Comparison of ENCODE assay signal across 12 cellular contexts in the genomic region with DNA sequence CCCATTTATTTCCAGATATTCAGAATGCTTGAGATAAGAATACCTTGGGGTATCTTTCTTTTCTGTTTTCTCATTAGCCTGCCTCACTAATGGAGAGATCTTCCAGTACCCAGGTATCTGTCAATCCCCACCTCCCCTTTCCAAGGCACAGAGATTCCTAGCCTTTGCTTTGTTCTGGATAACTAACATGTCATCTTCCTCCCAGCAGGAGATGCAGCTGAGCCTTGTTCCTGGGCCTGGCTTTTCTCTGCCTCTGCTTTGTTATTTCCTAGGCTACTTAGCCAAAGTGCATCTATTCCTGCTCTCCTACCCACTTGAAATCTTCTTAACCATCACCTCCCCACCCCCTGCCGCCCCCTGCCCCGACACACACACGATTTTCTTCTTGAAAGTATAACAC.
DNase-seq lines count a peak whose midpoint lies in the region; ATAC-seq and TF ChIP-seq lines count a peak whose summit lies in the region.
"Had no signal": no experiment of that assay in that cellular context is flagged by ENCODE, and none has a peak within 500 bp of the region (broad histone marks: within the 10 kb centered on the region; RNA-seq: fewer than 3 reads in every experiment).

No MANE protein-coding gene starts in this region.

- no peak for ATAC-seq in HG03039 (IDR thresholded peaks at IDR 0.05; ENCODE audit: unreplicated experiment)
- ATAC-seq: Panc1 had no signal

- no peaks in the 10 kb centered on the region for H3K36me3 ChIP-seq in NT2/D1 (ENCODE audit: insufficient read depth, insufficient read length, low read length)
- no peaks in the 10 kb centered on the region for H3K36me3 ChIP-seq in MM.1S (replicated peaks; ENCODE audit: insufficient read depth, low read length)

- H3K4me3 ChIP-seq in NT2/D1 (ENCODE audit: insufficient read length, low read depth) = no peak overlapping the region
- H3K4me3 ChIP-seq in MM.1S (ENCODE audit: low read length) = no peak overlapping the region

- no peaks in the 10 kb centered on the region for H3F3A ChIP-seq in MM.1S (ENCODE audit: insufficient read depth, low read length)

- no peaks in the 10 kb centered on the region for H3K27me3 ChIP-seq in NT2/D1 (ENCODE audit: insufficient read depth, insufficient read length)
- H3K27me3 ChIP-seq in MM.1S (replicated peaks; ENCODE audit: insufficient read depth, low read length) = no peaks in the 10 kb centered on the region

- H3K4me1 ChIP-seq in NT2/D1 (ENCODE audit: insufficient read depth, insufficient read length) = no peaks in the 10 kb centered on the region
- no peaks in the 10 kb centered on the region for H3K4me1 ChIP-seq in MM.1S (ENCODE audit: low read length)
- H3K4me1 ChIP-seq: Caco-2 had no signal

- no peak overlapping the region for H3K27ac ChIP-seq in MM.1S (ENCODE audit: low read length)

- H3K9me2 ChIP-seq in MM.1S (replicated peaks; ENCODE audit: insufficient read depth, low read length) = no peaks in the 10 kb centered on the region

- H3K4me2 ChIP-seq in MM.1S (ENCODE audit: low read depth, low read length) = no peak overlapping the region

- peak; percentile 73 for DNase-seq in ELF-1 (ENCODE audit: low read depth, low spot score)
- DNase-seq in NCI-H146 treated with DMSO at 0.1 percent for 48 hours (lab: John Stamatoyannopoulos, UW; ENCODE audit: unreplicated experiment) = peak; percentile 75
- peak; percentile 75 for DNase-seq in NT2/D1 (ENCODE audit: low read depth, low spot score)
- DNase-seq in iPS-NIHi11 (ENCODE audit: low spot score) = peak; percentile 49
- no peak for DNase-seq in MM.1S
- DNase-seq in HuH-7.5 (ENCODE audit: low spot score) = no peak
- DNase-seq: Caco-2, MV-4-11, NCI-H1694, Right ventricle myocardium superior had no signal

- H3K79me2 ChIP-seq in MM.1S (ENCODE audit: low read length) = no peaks in the 10 kb centered on the region

- H2AFZ ChIP-seq in MM.1S (ENCODE audit: low read length) = no peak overlapping the region

- H4K20me1 ChIP-seq in MM.1S (ENCODE audit: insufficient read depth, low read length) = no peaks in the 10 kb centered on the region

- no peak for TF ChIP-seq CTCF in MM.1S (IDR thresholded peaks at IDR 0.05; ENCODE audit: low read length)

- no peaks in the 10 kb centered on the region for H3K9me3 ChIP-seq in NT2/D1 (ENCODE audit: insufficient read depth, low read length)
- no peaks in the 10 kb centered on the region for H3K9me3 ChIP-seq in MM.1S (replicated peaks; ENCODE audit: insufficient read depth, low read length)
- H3K9me3 ChIP-seq: Caco-2 had no signal

- H3K9ac ChIP-seq in NT2/D1 (ENCODE audit: insufficient read length, low read depth) (no peak overlapping the region), MM.1S (ENCODE audit: low read length) (no peak overlapping the region)

Comparison
In these comparisons a context has a peak if more than half of its experiments do, and no peak if none do; other contexts are left out.
1. DNase-seq: peak in ELF-1 (single experiment), NCI-H146 treated with DMSO at 0.1 percent for 48 hours (single experiment), NT2/D1 (single experiment) and iPS-NIHi11 (single experiment); none in MM.1S (single experiment) and HuH-7.5 (single experiment).